1 cellular context compared by ENCODE assay signal in the genomic region with DNA sequence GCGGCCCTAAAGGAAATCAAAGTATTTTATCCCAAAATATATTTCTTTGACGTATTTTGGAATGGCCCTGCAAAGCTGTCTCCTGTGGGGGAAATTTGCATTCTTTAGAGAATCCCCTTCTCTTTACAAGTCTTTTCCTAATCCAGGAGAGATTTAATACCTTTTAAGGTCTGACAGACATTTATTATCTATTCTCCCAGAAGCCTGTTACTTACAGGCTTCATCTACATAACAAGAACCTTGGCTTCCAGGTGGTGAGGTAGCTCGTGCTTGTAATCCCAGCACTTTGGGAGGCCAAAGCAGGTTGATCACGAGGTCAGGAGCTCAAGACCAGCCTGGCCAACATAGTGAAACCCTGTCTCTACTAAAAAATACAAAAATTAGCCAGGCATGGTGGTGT.
TF ChIP-seq lines count a peak whose summit lies in the region.

No MANE protein-coding gene starts in this region.

TF ChIP-seq in GM23338, 12 proteins besides CTCF, POLR2A, EP300 and RAD21:
- TF ChIP-seq, protein P1, sequence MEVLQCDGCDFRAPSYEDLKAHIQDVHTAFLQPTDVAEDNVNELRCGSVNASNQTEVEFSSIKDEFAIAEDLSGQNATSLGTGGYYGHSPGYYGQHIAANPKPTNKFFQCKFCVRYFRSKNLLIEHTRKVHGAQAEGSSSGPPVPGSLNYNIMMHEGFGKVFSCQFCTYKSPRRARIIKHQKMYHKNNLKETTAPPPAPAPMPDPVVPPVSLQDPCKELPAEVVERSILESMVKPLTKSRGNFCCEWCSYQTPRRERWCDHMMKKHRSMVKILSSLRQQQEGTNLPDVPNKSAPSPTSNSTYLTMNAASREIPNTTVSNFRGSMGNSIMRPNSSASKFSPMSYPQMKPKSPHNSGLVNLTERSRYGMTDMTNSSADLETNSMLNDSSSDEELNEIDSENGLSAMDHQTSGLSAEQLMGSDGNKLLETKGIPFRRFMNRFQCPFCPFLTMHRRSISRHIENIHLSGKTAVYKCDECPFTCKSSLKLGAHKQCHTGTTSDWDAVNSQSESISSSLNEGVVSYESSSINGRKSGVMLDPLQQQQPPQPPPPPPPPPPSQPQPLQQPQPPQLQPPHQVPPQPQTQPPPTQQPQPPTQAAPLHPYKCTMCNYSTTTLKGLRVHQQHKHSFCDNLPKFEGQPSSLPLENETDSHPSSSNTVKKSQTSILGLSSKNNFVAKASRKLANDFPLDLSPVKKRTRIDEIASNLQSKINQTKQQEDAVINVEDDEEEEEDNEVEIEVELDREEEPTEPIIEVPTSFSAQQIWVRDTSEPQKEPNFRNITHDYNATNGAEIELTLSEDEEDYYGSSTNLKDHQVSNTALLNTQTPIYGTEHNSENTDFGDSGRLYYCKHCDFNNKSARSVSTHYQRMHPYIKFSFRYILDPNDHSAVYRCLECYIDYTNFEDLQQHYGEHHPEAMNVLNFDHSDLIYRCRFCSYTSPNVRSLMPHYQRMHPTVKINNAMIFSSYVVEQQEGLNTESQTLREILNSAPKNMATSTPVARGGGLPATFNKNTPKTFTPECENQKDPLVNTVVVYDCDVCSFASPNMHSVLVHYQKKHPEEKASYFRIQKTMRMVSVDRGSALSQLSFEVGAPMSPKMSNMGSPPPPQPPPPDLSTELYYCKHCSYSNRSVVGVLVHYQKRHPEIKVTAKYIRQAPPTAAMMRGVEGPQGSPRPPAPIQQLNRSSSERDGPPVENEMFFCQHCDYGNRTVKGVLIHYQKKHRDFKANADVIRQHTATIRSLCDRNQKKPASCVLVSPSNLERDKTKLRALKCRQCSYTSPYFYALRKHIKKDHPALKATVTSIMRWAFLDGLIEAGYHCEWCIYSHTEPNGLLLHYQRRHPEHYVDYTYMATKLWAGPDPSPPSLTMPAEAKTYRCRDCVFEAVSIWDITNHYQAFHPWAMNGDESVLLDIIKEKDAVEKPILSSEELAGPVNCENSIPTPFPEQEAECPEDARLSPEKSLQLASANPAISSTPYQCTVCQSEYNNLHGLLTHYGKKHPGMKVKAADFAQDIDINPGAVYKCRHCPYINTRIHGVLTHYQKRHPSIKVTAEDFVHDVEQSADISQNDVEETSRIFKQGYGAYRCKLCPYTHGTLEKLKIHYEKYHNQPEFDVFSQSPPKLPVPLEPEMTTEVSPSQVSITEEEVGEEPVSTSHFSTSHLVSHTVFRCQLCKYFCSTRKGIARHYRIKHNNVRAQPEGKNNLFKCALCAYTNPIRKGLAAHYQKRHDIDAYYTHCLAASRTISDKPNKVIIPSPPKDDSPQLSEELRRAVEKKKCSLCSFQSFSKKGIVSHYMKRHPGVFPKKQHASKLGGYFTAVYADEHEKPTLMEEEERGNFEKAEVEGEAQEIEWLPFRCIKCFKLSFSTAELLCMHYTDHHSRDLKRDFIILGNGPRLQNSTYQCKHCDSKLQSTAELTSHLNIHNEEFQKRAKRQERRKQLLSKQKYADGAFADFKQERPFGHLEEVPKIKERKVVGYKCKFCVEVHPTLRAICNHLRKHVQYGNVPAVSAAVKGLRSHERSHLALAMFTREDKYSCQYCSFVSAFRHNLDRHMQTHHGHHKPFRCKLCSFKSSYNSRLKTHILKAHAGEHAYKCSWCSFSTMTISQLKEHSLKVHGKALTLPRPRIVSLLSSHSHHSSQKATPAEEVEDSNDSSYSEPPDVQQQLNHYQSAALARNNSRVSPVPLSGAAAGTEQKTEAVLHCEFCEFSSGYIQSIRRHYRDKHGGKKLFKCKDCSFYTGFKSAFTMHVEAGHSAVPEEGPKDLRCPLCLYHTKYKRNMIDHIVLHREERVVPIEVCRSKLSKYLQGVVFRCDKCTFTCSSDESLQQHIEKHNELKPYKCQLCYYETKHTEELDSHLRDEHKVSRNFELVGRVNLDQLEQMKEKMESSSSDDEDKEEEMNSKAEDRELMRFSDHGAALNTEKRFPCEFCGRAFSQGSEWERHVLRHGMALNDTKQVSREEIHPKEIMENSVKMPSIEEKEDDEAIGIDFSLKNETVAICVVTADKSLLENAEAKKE (CRISPR knock-in tag; IDR thresholded peaks at IDR 0.05) = 0 out of 2 replicates have a peak, but pooled peaks have one; percentile 26
TF ChIP-seq in GM23338: peak in this region for 1; not testable (repeated sequence) for 11.
